Comparison of ENCODE assay signal across 27 cellular contexts in the genomic region with DNA sequence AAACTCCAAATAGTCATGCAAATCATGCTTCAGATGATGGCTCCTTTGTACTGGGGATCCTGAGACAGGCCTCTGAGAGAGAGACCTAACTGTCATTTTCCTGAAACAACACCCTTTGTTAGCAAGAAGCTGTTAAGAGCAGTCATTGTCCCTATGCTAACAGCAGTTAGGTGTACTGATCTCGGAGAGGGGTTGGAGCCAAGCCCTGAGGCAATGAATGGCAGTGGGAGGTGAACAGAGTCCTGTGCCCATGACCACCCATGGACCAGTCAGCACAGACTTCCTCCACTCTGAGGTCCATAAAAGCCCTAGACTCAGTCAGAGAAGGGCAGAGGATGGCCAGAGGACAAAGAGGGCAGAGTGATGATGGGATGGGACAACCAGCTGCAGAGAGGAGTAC.
"Had no signal": no experiment of that assay in that cellular context is flagged by ENCODE, and none has a peak within 500 bp of the region (broad histone marks: within the 10 kb centered on the region; RNA-seq: fewer than 3 reads in every experiment).

No MANE protein-coding gene starts in this region.

- H3K4me1 Mint-ChIP-seq: naive B cell, nephron progenitor cell had no signal

- H3K4me3 ChIP-seq: dorsolateral prefrontal cortex, esophagus muscularis mucosa, gastrocnemius medialis, lung, psoas muscle, right lobe of liver, stomach, thoracic aorta, vagina had no signal

- H3K9me3 ChIP-seq: esophagus muscularis mucosa, gastrocnemius medialis, neutrophil, psoas muscle, right lobe of liver, thoracic aorta, vagina had no signal

- H3K4me3 Mint-ChIP-seq: naive B cell, nephron progenitor cell, type B pancreatic cell had no signal

- H3K27ac Mint-ChIP-seq: naive B cell, type B pancreatic cell had no signal

- FAIRE-seq: endometrium had no signal

- H3K27me3 ChIP-seq: dorsolateral prefrontal cortex, esophagus muscularis mucosa, gastrocnemius medialis, neutrophil, right lobe of liver, stomach, vagina had no signal

- ATAC-seq: gastrocnemius medialis, left colon, left ventricle myocardium superior, psoas muscle, right lobe of liver had no signal

- DNase-seq: cortex of kidney; dorsolateral prefrontal cortex; effector CD8-positive, alpha-beta T cell; gastrocnemius medialis; glutamatergic neuron; left colon; left ventricle myocardium superior; mesenchymal stem cell; naive B cell; nephron progenitor cell; psoas muscle; retina; right lobe of liver; stimulated activated CD4-positive, alpha-beta T cell treated with anti-CD3 and anti-CD28 coated beads, Interleukin-15, amount 100 ng/mL, for 24 hours; stimulated activated CD4-positive, alpha-beta T cell treated with anti-CD3 and anti-CD28 coated beads, Interleukin-1b, Interleukin-23, amount 100 ng/mL, for 48 hours; stimulated activated CD4-positive, alpha-beta T cell treated with anti-CD3 and anti-CD28 coated beads, Interleukin-4, amount 100 ng/mL, for 4 hours; stimulated activated naive CD4-positive, alpha-beta T cell; stomach; substantia nigra had no signal

- H3K27me3 Mint-ChIP-seq: naive B cell, type B pancreatic cell had no signal

- H3K4me1 ChIP-seq: esophagus muscularis mucosa, gastrocnemius medialis, psoas muscle, right lobe of liver, stomach, vagina had no signal

- H3K36me3 Mint-ChIP-seq: type B pancreatic cell had no signal

- H3K36me3 ChIP-seq: esophagus muscularis mucosa, gastrocnemius medialis, neutrophil, right lobe of liver, stomach, thoracic aorta, vagina had no signal

- H3K27ac ChIP-seq: dorsolateral prefrontal cortex, epithelial cell of prostate, esophagus muscularis mucosa, gastrocnemius medialis, neutrophil, psoas muscle, right lobe of liver, stomach, thoracic aorta, vagina had no signal

- H3K9me3 Mint-ChIP-seq: type B pancreatic cell had no signal
